8 cellular contexts compared by ENCODE assay signal in the genomic region with DNA sequence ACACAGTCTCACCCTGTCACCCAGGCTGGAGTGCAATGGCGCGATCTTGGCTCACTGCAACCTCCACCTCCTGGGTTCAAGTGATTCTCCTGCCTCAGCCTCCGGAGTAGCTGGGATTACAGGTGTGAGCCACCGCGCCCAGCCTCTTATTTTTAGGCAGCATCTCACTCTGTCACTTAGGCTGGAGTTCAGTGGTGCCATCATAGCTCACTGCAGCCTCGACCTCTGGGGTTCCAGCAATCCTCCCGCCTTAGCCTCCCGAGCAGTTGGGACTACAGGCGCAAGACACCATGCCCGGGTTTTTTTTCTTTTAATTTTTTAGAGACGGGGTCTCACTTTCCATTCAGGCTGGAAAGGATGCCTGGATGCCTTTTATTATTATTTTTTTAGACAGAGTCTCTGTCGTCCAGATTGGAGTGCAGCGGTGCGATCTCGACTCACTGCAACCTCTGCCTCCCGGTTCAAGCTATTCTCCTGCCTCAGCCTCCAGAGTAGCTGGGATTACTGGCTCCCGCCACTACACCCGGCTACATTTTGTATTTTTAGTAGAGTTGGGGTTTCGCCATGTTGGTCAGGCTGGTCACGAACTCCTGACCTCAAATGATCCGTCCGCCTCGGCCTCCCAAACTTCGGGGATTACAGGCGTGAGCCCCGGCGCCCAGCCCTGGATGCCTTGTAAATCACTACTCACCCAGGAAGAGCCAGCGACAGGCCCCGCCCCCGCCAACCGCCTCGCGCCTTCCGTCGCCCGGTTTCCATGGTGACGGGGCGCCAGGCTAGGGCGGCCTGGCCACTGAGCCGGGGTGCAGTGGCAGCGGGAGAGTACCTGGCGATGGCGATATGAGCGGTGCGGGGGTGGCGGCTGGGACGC. TPM values are rescaled to one million over a fixed set of nuclear protein-coding genes. Genes with fewer than 3 reads are reported as not detected.
A peak's percentile ranks its signal among the peaks of the same experiment; 100 is the strongest.
DNase-seq lines count a peak whose midpoint lies in the region; ATAC-seq and TF ChIP-seq lines count a peak whose summit lies in the region.
"Not testable (repeated sequence)": the region's sequence is repeated elsewhere in the genome, so short reads cannot be mapped to it uniquely, and the experiment has no call there.

A gene (plus strand): TSS at position 758 of the 871 bp plus-strand sequence. CDS start 83 bp downstream, at position 841.

- not testable (repeated sequence) for H3K36me3 ChIP-seq in HCT116 (ENCODE audit: control insufficient read depth in 1 of 2, insufficient read depth in 2 of 2, low read length in 2 of 2); fibroblast of lung (ENCODE audit: control insufficient read depth, insufficient read depth, low read length); neural cell (ENCODE audit: insufficient read depth, low read length)

- H3F3A ChIP-seq in neural cell (ENCODE audit: insufficient read depth, low read length, poor library complexity, severe bottlenecking) = not testable (repeated sequence)

- not testable (repeated sequence) for TF ChIP-seq EP300 in neural cell (conservative IDR thresholded peaks at IDR 0.05; ENCODE audit: poor library complexity, severe bottlenecking)

- POLR2A ChIA-PET in HCT116 (lab: Charles Lee) = not testable (repeated sequence)

- H3K4me2 ChIP-seq in HCT116 (ENCODE audit: low read length) (peak within 1 kb of the TSS; percentile 67), fibroblast of lung (ENCODE audit: extremely low read depth, insufficient read depth, low read length) (peak within 1 kb of the TSS; percentile 48)
- H3K4me2 ChIP-seq in neural cell (ENCODE audit: low read length) = not testable (repeated sequence)

- H2AFZ ChIP-seq in HCT116 (ENCODE audit: low read depth, low read length, poor library complexity, severe bottlenecking) (peak within 1 kb of the TSS; percentile 68), fibroblast of lung (ENCODE audit: low read length) (peak within 1 kb of the TSS; percentile 57)
- H2AFZ ChIP-seq in neural cell (ENCODE audit: low read depth, low read length) = not testable (repeated sequence)

- DNase-seq in EL (peak; percentile 67), HCT116 (ENCODE audit: low read depth, low spot score) (peak; percentile 12), activated T-helper 1 cell treated with Interleukin-2 at 50 U/mL for 16 hours (ENCODE audit: low read depth) (peak; percentile 71), fibroblast of lung (ENCODE audit: low read depth in 2 of 2) (peak; percentile 26 to 47)
- not testable (repeated sequence) for DNase-seq in LNCaP clone FGC (ENCODE audit: low read depth)
- peak; percentile 64 to 73 for DNase-seq in stimulated activated CD8-positive, alpha-beta memory T cell treated with anti-CD3 and anti-CD28 coated beads, Interleukin-7, amount 100 ng/mL, for 48 hours (ENCODE audit: extremely low read depth in 1 of 2, low read depth in 1 of 2)

- H3K9ac ChIP-seq in HCT116 (ENCODE audit: low read length) (peak within 1 kb of the TSS; percentile 50), neural cell (ENCODE audit: low read length) (peak within 1 kb of the TSS; percentile 45)
- H3K9ac ChIP-seq in fibroblast of lung (ENCODE audit: insufficient read depth, low read length) = not testable (repeated sequence)

- ATAC-seq in HCT116 = peak; percentile 92

- H3K79me2 ChIP-seq in HCT116 (ENCODE audit: insufficient read depth, low read length); fibroblast of lung (ENCODE audit: control insufficient read depth, insufficient read depth, low read length); neural cell (replicated peaks; ENCODE audit: insufficient read depth, low read length): not testable (repeated sequence)

- H3K9me3 ChIP-seq in HCT116 (ENCODE audit: control insufficient read depth in 1 of 2, insufficient read depth in 1 of 2, low read depth in 1 of 2, low read length in 2 of 2); fibroblast of lung (ENCODE audit: control insufficient read depth, insufficient read depth, low read depth, low read length); neural cell (ENCODE audit: low read length): not testable (repeated sequence)

- TF ChIP-seq RAD21 in HCT116 (IDR thresholded peaks at IDR 0.05; ENCODE audit: low read depth); neural cell (conservative IDR thresholded peaks at IDR 0.05): not testable (repeated sequence)

- H3K27me3 ChIP-seq in HCT116 (ENCODE audit: insufficient read depth, low read length); fibroblast of lung (ENCODE audit: control insufficient read depth, insufficient read depth, low read length); neural cell (ENCODE audit: insufficient read depth, low read depth, low read length): not testable (repeated sequence)

- H4K20me1 ChIP-seq in HCT116 (ENCODE audit: insufficient read depth); fibroblast of lung (ENCODE audit: control insufficient read depth, extremely low read depth, insufficient read depth, low read length); neural cell (ENCODE audit: insufficient read depth): not testable (repeated sequence)

- H3K4me1 ChIP-seq in HCT116 (ENCODE audit: control insufficient read depth in 1 of 2, insufficient read depth in 2 of 2, low read length in 2 of 2); fibroblast of lung (ENCODE audit: control insufficient read depth, extremely low read depth, insufficient read depth, low read length): not testable (repeated sequence)

- not testable (repeated sequence) for BruUV-seq in HCT116 (replicated peaks; lab: Mats Ljungman, UMichigan)

- intact Hi-C loops in HCT116 (cut with micrococcal nuclease) = loop anchor here (5.0 kb wide), 1 partner anchor 115 kb away; no protein-coding TSS in a partner anchor

- H3K4me3 ChIP-seq in HCT116 (replicated peaks in 1 of 2; ENCODE audit: low read depth in 1 of 2, low read length in 2 of 2) = peak within 1 kb of the TSS; percentile 34 to 51
- H3K4me3 ChIP-seq in LNCaP clone FGC (ENCODE audit: low read depth, low read length) = peak within 1 kb of the TSS; percentile 18; the same call in 1 of the 2 replicates
- H3K4me3 ChIP-seq in fibroblast of lung (replicated peaks in 1 of 4; ENCODE audit: control extremely low read depth in 1 of 4, insufficient read depth in 1 of 4, low read depth in 3 of 4, low read length in 4 of 4) = peak within 1 kb of the TSS; percentile 12 to 50 (median 24)
- peak within 1 kb of the TSS; percentile 60 for H3K4me3 ChIP-seq in neural cell (ENCODE audit: low read length)

- not testable (repeated sequence) for TF ChIP-seq CTCF in HCT116 (IDR thresholded peaks at IDR 0.05 in 2 of 3, conservative IDR thresholded peaks at IDR 0.05 in 1 of 3; ENCODE audit: borderline replicate concordance in 1 of 3, insufficient read depth in 1 of 3, low read depth in 2 of 3, low read length in 2 of 3); LNCaP clone FGC (IDR thresholded peaks at IDR 0.05; ENCODE audit: control insufficient read depth, extremely low read depth, insufficient read depth); fibroblast of lung (conservative IDR thresholded peaks at IDR 0.05 in 1 of 2, IDR thresholded peaks at IDR 0.05 in 1 of 2; ENCODE audit: low read depth in 1 of 2, low read length in 2 of 2)
- TF ChIP-seq CTCF in neural cell (IDR thresholded peaks at IDR 0.05; ENCODE audit: poor library complexity, severe bottlenecking) = peak; percentile 39

- not testable (repeated sequence) for TF ChIP-seq POLR2A in HCT116 (IDR thresholded peaks at IDR 0.05; ENCODE audit: borderline replicate concordance, extremely low read depth, insufficient read depth, insufficient read length)
- TF ChIP-seq POLR2A in Raji (IDR thresholded peaks at IDR 0.05; ENCODE audit: insufficient read depth, low read depth, low read length) = peak; percentile 30; the same call in 1 of the 2 replicates

- RAD21 ChIA-PET in HCT116 (lab: Charles Lee; ENCODE audit: low non-redundant PET in 1 of 2, low total read pairs in 2 of 2, uncharacterized antibody in 2 of 2, unreplicated experiment in 2 of 2) = not testable (repeated sequence)

- H3K9me2 ChIP-seq in HCT116 (ENCODE audit: insufficient read depth); neural cell (ENCODE audit: insufficient read depth, low read length): not testable (repeated sequence)

- not testable (repeated sequence) for H3K27ac ChIP-seq in HCT116 (ENCODE audit: low read depth, low read length)
- peak within 1 kb of the TSS; percentile 47 for H3K27ac ChIP-seq in fibroblast of lung (ENCODE audit: insufficient read depth, low read length)
- H3K27ac ChIP-seq in neural cell (ENCODE audit: low read length) = peak within 1 kb of the TSS; percentile 8

- CTCF ChIA-PET in HCT116 (lab: Charles Lee) = not testable (repeated sequence)

TF ChIP-seq in HCT116, 20 proteins besides CTCF, POLR2A, EP300 and RAD21:
- 0 out of 2 replicates have a peak, but pooled peaks have one; percentile 21 for TF ChIP-seq POLR2AphosphoS5 (IDR thresholded peaks at IDR 0.05; ENCODE audit: low read depth, low read length)
- peak; percentile 70 for TF ChIP-seq EGR1 (IDR thresholded peaks at IDR 0.05; ENCODE audit: low read depth)

TF ChIP-seq in neural cell, 6 proteins besides CTCF, POLR2A, EP300 and RAD21:
- peak; percentile 21 for TF ChIP-seq SMC3 (conservative IDR thresholded peaks at IDR 0.05; ENCODE audit: poor library complexity)
- TF ChIP-seq MXI1 (conservative IDR thresholded peaks at IDR 0.05; ENCODE audit: poor library complexity, severe bottlenecking) = peak; percentile 53

RNA-seq across cellular contexts. Expression of the gene that starts here (rescaled TPM):
- total RNA-seq in HCT116 (2021; ENCODE audit: unreplicated experiment) (13.6 TPM), fibroblast of lung (5.9 and 6.7 TPM in 2 replicates)
- 9.8 and 12.8 TPM in 2 replicates for polyA plus RNA-seq in HCT116 (2012)
- polyA plus RNA-seq in fibroblast of lung (5.4 and 6.5 TPM in 2 replicates), neural cell (34.4 and 38.2 TPM in 2 replicates)
- polyA plus RNA-seq in fibroblast of lung (2012) = 6.7 and 7.0 TPM in 2 replicates
- polyA minus RNA-seq in fibroblast of lung (ENCODE audit: low replicate concordance) (0.74 and 2.8 TPM in 2 replicates), neural cell (12.4 and 13.3 TPM in 2 replicates)
